Comparison of ENCODE assay signal across 15 cellular contexts in genomic region chr19:48681127-48681470, GRCh38. TPM values are rescaled to one million over a fixed set of nuclear protein-coding genes. Genes with fewer than 3 reads are reported as not detected.
DNase-seq lines count a peak whose midpoint lies in the region; ATAC-seq and TF ChIP-seq lines count a peak whose summit lies in the region.
"Had no signal": no experiment of that assay in that cellular context is flagged by ENCODE, and none has a peak within 500 bp of the region (broad histone marks: within the 10 kb centered on the region; RNA-seq: fewer than 3 reads in every experiment).

No MANE protein-coding gene starts in this region.

- H3K27ac ChIP-seq in KOPT-K1 (ENCODE audit: low read depth, low read length, poor library complexity, severe bottlenecking), result peak overlapping the region; percentile 21
- H3K27ac ChIP-seq: spleen had no signal

- DNase-seq in Caki2 (ENCODE audit: low read depth) (peak; percentile 89), cardiac fibroblast (ENCODE audit: low read depth in 2 of 2) (peak; percentile 49 to 85), nucleus accumbens (lab: John Stamatoyannopoulos, UW) (peak in 33 of 56 donors; percentile 2 to 78 (median 32)), NCI-H446 (lab: John Stamatoyannopoulos, UW) (no peak), NCI-H2196 treated with DMSO at 0.1 percent for 48 hours (lab: John Stamatoyannopoulos, UW; ENCODE audit: unreplicated experiment) (no peak), mucosa of descending colon (no peak)
- DNase-seq in stimulated activated CD4-positive, alpha-beta T cell treated with anti-CD3 and anti-CD28 coated beads, Interleukin-2, amount 100 ng/mL, for 48 hours, result no peak
- DNase-seq: activated T-cell treated with anti-CD3 and anti-CD28 coated beads, Interleukin-2, amount 50 U/mL, for 24 hours; effector memory CD8-positive, alpha-beta T cell; left cardiac atrium; spleen; substantia nigra; T-cell had no signal

- H3K4me3 ChIP-seq in cardiac fibroblast (replicated peaks in 1 of 2; ENCODE audit: low read depth in 2 of 2, low read length in 2 of 2) (no peak overlapping the region), mucosa of descending colon (no peak overlapping the region)
- H3K4me3 ChIP-seq: spleen had no signal

- H3K36me3 ChIP-seq in KOPT-K1 (ENCODE audit: insufficient read depth, low read length) (no peaks in the 10 kb centered on the region), mucosa of descending colon (ENCODE audit: low read depth) (no peaks in the 10 kb centered on the region)
- H3K36me3 ChIP-seq: spleen had no signal

- no peaks in the 10 kb centered on the region for H3K9me3 ChIP-seq in KOPT-K1 (ENCODE audit: insufficient read depth, low read length, poor library complexity, severe bottlenecking)
- H3K9me3 ChIP-seq in mucosa of descending colon, result no peaks in the 10 kb centered on the region
- H3K9me3 ChIP-seq: spleen had no signal

- intact Hi-C loops in mucosa of descending colon (cut with DNase I, micrococcal nuclease), result no loop called here

- in situ Hi-C loops in Caki2 (cut with HindIII; ENCODE audit: low pct_unique_long_range_greater_than_20kb, low sequenced_read_pairs), result no loop called here

- TF ChIP-seq CTCF in cardiac fibroblast (IDR thresholded peaks at IDR 0.05; ENCODE audit: low read depth, low read length) (no peak), mucosa of descending colon (IDR thresholded peaks at IDR 0.05) (no peak)

- H3K4me1 ChIP-seq in mucosa of descending colon (ENCODE audit: low read depth), result peaks cover 19% of the 10 kb centered on the region

- ATAC-seq in mucosa of descending colon, result no peak
- ATAC-seq: effector memory CD8-positive, alpha-beta T cell; left cardiac atrium; T-cell had no signal

RNA-seq across cellular contexts. Expression of gene NTN5, which starts 8.3 kb away (rescaled TPM):
- 1.5 TPM in 1 of 2 replicates, not detected in the other for total RNA-seq in Caki2 (2014; rRNA removed; shearing (Covaris generic); ENCODE audit: low replicate concordance)
- 1 to 10 TPM in 1 of 3 donors, under 1 TPM in 2; 0.22 to 1.2 (median 0.46) TPM for total RNA-seq in mucosa of descending colon

RNA-seq across cellular contexts. Expression of gene FUT2, which starts 14.7 kb away (rescaled TPM):
- not detected in 2 replicates for total RNA-seq in Caki2 (2014; rRNA removed; shearing (Covaris generic); ENCODE audit: low replicate concordance)
- 100 to 1,000 TPM in 2 of 3 donors, 10 to 100 TPM in 1; 44.7 to 137 (median 116) TPM for total RNA-seq in mucosa of descending colon
- total RNA-seq: G401, left cardiac atrium had no signal

RNA-seq across cellular contexts. Expression of gene CA11, which starts 35.1 kb away (rescaled TPM):
- 0.46 and 2.2 TPM in 2 replicates for total RNA-seq in Caki2 (2014; rRNA removed; shearing (Covaris generic); ENCODE audit: low replicate concordance)
- 10 to 100 TPM in 1 of 3 donors, 1 to 10 TPM in 2; 1.8 to 19.9 (median 3.7) TPM for total RNA-seq in mucosa of descending colon

RNA-seq across cellular contexts. Expression of gene MAMSTR, which starts 38.4 kb away (rescaled TPM):
- total RNA-seq in Caki2 (2014; rRNA removed; shearing (Covaris generic); ENCODE audit: low replicate concordance), result 0.34 TPM in 1 of 2 replicates, not detected in the other
- total RNA-seq in mucosa of descending colon, result 1 to 10 TPM in 1 of 3 donors, under 1 TPM in 2; 0.31 to 2.4 (median 0.61) TPM

RNA-seq across cellular contexts. Expression of gene DBP, which starts 43.9 kb away (rescaled TPM):
- 6.2 and 15.1 TPM in 2 replicates for total RNA-seq in Caki2 (2014; rRNA removed; shearing (Covaris generic); ENCODE audit: low replicate concordance)
- 10 to 100 TPM in 2 of 3 donors, 1 to 10 TPM in 1; 8.2 to 18.4 (median 11.1) TPM for total RNA-seq in mucosa of descending colon

Comparison
In these comparisons a context has a peak if more than half of its experiments do, and no peak if none do; other contexts are left out.
1. DNase-seq: peak in Caki2 (single experiment), cardiac fibroblast (2 of 2) and nucleus accumbens (33 of 56); none in NCI-H446 (0 of 2), NCI-H2196 treated with DMSO at 0.1 percent for 48 hours (single experiment), stimulated activated CD4-positive, alpha-beta T cell treated with anti-CD3 and anti-CD28 coated beads, Interleukin-2, amount 100 ng/mL, for 48 hours (0 of 2) and mucosa of descending colon (0 of 3).
2. RNA of gene FUT2, which starts 14.7 kb away (total RNA-seq): 44.7 to 137 TPM in mucosa of descending colon; not detected in Caki2; every median in the first group is over 10 times any median in the second.